ENCODE assay signal across 8 cellular contexts in the genomic region with DNA sequence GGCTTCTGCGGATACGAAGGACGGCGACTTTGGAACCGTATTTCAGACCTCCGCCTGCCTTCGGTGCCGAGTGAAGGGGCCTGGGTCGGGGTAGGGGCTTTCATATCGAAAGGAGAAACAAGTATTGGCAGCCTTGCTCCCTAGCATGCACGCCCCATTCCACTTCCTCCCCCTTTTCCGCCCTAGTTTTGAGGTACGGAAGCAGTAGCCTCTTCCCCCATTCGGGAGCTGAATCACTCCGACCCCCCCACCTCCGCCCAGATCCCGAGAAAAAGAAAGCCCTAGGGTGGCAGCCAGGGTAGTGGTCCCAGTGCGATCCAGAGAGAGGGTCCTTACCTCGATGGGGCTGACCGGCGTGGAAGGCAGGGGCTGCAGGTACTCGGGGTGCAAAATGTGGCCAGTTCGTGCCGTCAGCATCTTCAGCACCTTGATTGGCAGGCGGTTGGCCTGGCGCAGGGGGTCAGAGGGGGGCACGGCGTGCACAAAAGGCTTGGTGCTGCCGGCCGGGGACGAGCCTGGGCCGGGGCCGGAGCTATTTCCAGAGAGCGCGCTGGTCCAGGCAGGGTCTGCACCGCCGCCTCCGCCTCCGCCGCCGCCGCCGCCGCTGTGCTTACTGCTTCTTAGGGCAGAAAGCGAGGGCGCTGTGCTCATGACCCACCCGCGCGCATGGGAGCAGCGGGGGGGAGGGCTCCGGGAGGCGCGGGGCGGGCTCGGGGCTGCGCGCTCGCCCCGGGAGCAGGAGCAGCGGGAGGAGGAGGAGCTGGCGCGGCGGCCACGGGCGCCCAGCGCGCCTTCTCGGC. TPM values are rescaled to one million over a fixed set of nuclear protein-coding genes. Genes with fewer than 3 reads are reported as not detected.
DNase-seq lines count a peak whose midpoint lies in the region; ATAC-seq and TF ChIP-seq lines count a peak whose summit lies in the region.

No MANE protein-coding gene starts in this region.

- peak overlapping the region; percentile 49 for H3K9ac ChIP-seq in SK-N-MC (ENCODE audit: insufficient read length)
- H3K9ac ChIP-seq in endodermal cell (ENCODE audit: extremely low read depth, low read length, poor library complexity, severe bottlenecking): no peak overlapping the region
- peak overlapping the region; percentile 72 to 81 for H3K9ac ChIP-seq in mucosa of rectum (ENCODE audit: low read depth in 1 of 2, low read length in 2 of 2)

- intact Hi-C loops in uterus (cut with DNase I; ENCODE audit: low total_unique reads): no loop called here

- no peaks in the 10 kb centered on the region for H3K36me3 Mint-ChIP-seq in endodermal cell (ENCODE audit: low read depth)

- H3K4me1 Mint-ChIP-seq in endodermal cell: peaks cover 28% of the 10 kb centered on the region

- CTCF ChIA-PET in AG04450 (lab: Charles Lee): interaction anchor here (1.1 to 3.9 kb wide), 3 partner anchors 636 to 1604 kb away, joined by 4 to 13 read pairs (median 5); no protein-coding TSS in a partner anchor

- no peaks in the 10 kb centered on the region for H3K9me3 Mint-ChIP-seq in endodermal cell

- peaks cover 89% of the 10 kb centered on the region for H3K27me3 Mint-ChIP-seq in endodermal cell (ENCODE audit: insufficient read depth)

- TF ChIP-seq CTCF in AG04450 (IDR thresholded peaks at IDR 0.05; ENCODE audit: low read depth, low read length) (no peak), GM12864 (IDR thresholded peaks at IDR 0.05; ENCODE audit: low read depth, low read length, missing control alignments) (no peak), endodermal cell (conservative IDR thresholded peaks at IDR 0.05) (no peak), uterus (IDR thresholded peaks at IDR 0.05) (no peak)

- TF ChIP-seq POLR2A in uterus (IDR thresholded peaks at IDR 0.05): no peak

- peaks cover 16% of the 10 kb centered on the region for H3K9me3 ChIP-seq in AG04450 (ENCODE audit: control insufficient read depth, insufficient read depth, low read length)
- H3K9me3 ChIP-seq in SK-N-MC (ENCODE audit: low read depth, low read length): no peaks in the 10 kb centered on the region
- H3K9me3 ChIP-seq in endodermal cell (ENCODE audit: control insufficient read depth, low read length): no peaks in the 10 kb centered on the region
- no peaks in the 10 kb centered on the region for H3K9me3 ChIP-seq in mucosa of rectum (ENCODE audit: control insufficient read depth in 2 of 2, low read length in 2 of 2)
- no peaks in the 10 kb centered on the region for H3K9me3 ChIP-seq in uterus

- 1 to 2% methylated on average over 17 to 68 of the region's 68 CpGs for WGBS in endodermal cell (ENCODE audit: insufficient coverage in 1 of 2, insufficient read length in 1 of 2), 2 experiments

- H3K27ac ChIP-seq in AG04450 (ENCODE audit: low read depth, low read length) (peak overlapping the region; percentile 93), SK-N-MC (no peak overlapping the region), endodermal cell (ENCODE audit: low read depth, low read length) (peak overlapping the region; percentile 88), mucosa of rectum (ENCODE audit: low read depth in 2 of 2, low read length in 2 of 2) (peak overlapping the region; percentile 92 to 94), uterus (peak overlapping the region; percentile 97 to 98)

- peak; percentile 9 for ATAC-seq in HG03108 (IDR thresholded peaks at IDR 0.05; ENCODE audit: unreplicated experiment)

- H3K4me3 ChIP-seq in AG04450 (ENCODE audit: low read depth, low read length) (peak overlapping the region; percentile 100), GM12864 (ENCODE audit: low read depth, low read length) (peak overlapping the region; percentile 40), SK-N-MC (peak overlapping the region; percentile 84), endodermal cell (ENCODE audit: low read length) (peak overlapping the region; percentile 87), mucosa of rectum (ENCODE audit: low read length in 2 of 2) (peak overlapping the region; percentile 86 to 91), uterus (peak overlapping the region; percentile 81 to 82)

- DNase-seq in AG04450 (ENCODE audit: low read depth, low spot score) (no peak), GM12864 (ENCODE audit: low read depth) (no peak), SK-N-MC (ENCODE audit: low read depth, low spot score) (no peak), endodermal cell (peak; percentile 85), uterus (peak; percentile 48 to 61), inferior parietal cortex (ENCODE audit: extremely low spot score) (no peak)

- H3K36me3 ChIP-seq in SK-N-MC (ENCODE audit: insufficient read depth, low read length) (no peaks in the 10 kb centered on the region), endodermal cell (ENCODE audit: control insufficient read depth, insufficient read depth, low read length) (no peaks in the 10 kb centered on the region), mucosa of rectum (ENCODE audit: control insufficient read depth in 2 of 2, insufficient read depth in 2 of 2, low read length in 2 of 2) (no peaks in the 10 kb centered on the region), uterus (no peaks in the 10 kb centered on the region)

- no peak overlapping the region for H3K27ac Mint-ChIP-seq in endodermal cell

- peak overlapping the region; percentile 61 for H3K4me3 Mint-ChIP-seq in endodermal cell

- H3K27me3 ChIP-seq in AG04450 (ENCODE audit: control insufficient read depth, insufficient read depth, low read length) (peaks cover 30% of the 10 kb centered on the region), endodermal cell (ENCODE audit: control insufficient read depth, insufficient read depth, low read length, poor library complexity, severe bottlenecking) (peaks cover 83% of the 10 kb centered on the region), mucosa of rectum (ENCODE audit: control insufficient read depth in 2 of 2, insufficient read depth in 2 of 2, low read length in 2 of 2) (peaks cover 2 to 17% of the 10 kb centered on the region in 2 donors), uterus (no peaks in the 10 kb centered on the region)

- POLR2A ChIA-PET in AG04450 (lab: Yijun Ruan, JAX): interaction anchor here (0.7 to 2.3 kb wide), 10 partner anchors 29 to 1604 kb away, joined by 3 to 24 read pairs (median 6); no protein-coding TSS in a partner anchor

- H3K4me1 ChIP-seq in endodermal cell (ENCODE audit: control insufficient read depth, insufficient read depth, low read length) (peaks cover 2% of the 10 kb centered on the region), mucosa of rectum (ENCODE audit: control insufficient read depth in 2 of 2, insufficient read depth in 2 of 2, low read length in 2 of 2) (peaks cover 2 to 15% of the 10 kb centered on the region in 2 donors), uterus (peaks cover 0 to 7% of the 10 kb centered on the region in 2 donors)

RNA-seq across cellular contexts. Expression of a gene that starts 0.6 kb away (rescaled TPM):
- polyA plus RNA-seq in AG04450 (2011; rRNA removed): 2.5 and 3.3 TPM in 2 replicates
- 1.8 and 1.9 TPM in 2 replicates for polyA minus RNA-seq in AG04450 (2011; rRNA and poly(A)+ RNA removed)
- total RNA-seq in endodermal cell (1 to 10 TPM in 1 of 2 donors, under 1 TPM in 1; 0.40 to 1.1 TPM), uterus (10 to 100 TPM; 12.1 to 99.4 (median 26.0) TPM)
- polyA plus RNA-seq in endodermal cell (2013, experiment 1 of 2): 67.9 TPM
- polyA plus RNA-seq in endodermal cell (2013, experiment 2 of 2): 68.5 TPM

RNA-seq across cellular contexts. Expression of a gene that starts 30.5 kb away (rescaled TPM):
- polyA plus RNA-seq in AG04450 (2011; rRNA removed): 0.05 and 0.12 TPM in 2 replicates
- not detected in 2 replicates for polyA minus RNA-seq in AG04450 (2011; rRNA and poly(A)+ RNA removed)
- 1 to 10 TPM; 1.7 to 5.1 TPM for total RNA-seq in endodermal cell
- polyA plus RNA-seq in endodermal cell (2013, experiment 1 of 2): 1.5 TPM
- 0.66 TPM for polyA plus RNA-seq in endodermal cell (2013, experiment 2 of 2)
- 10 to 100 TPM in 1 of 4 donors, 1 to 10 TPM in 3; 1.5 to 15.7 (median 4.6) TPM for total RNA-seq in uterus

Comparison
In these comparisons a context has a peak if more than half of its experiments do, and no peak if none do; other contexts are left out.
1. DNase-seq: peak in endodermal cell (single experiment) and uterus (2 of 2); none in AG04450 (single experiment), GM12864 (single experiment), SK-N-MC (single experiment) and inferior parietal cortex (single experiment).
2. H3K4me3 ChIP-seq: peak in every context shown above with its lines; median percentile 100 in AG04450; 88 in mucosa of rectum; 87 in endodermal cell; 84 in SK-N-MC; 82 in uterus; 40 in GM12864.
3. RNA of a gene that starts 0.6 kb away (total RNA-seq): 12.1 to 99.4 TPM in uterus; 0.40 to 1.1 TPM in endodermal cell; every median in the first group is over 4 times any median in the second.